Comparison of ENCODE assay signal across 1 cellular context in genomic region chr10:32980558-32981468, GRCh38.
TF ChIP-seq lines count a peak whose summit lies in the region.

No MANE protein-coding gene starts in this region.

TF ChIP-seq in K562, 482 proteins besides CTCF, POLR2A, EP300 and RAD21 (continued from another document and continues in another):
- TF ChIP-seq NBN (IDR thresholded peaks at IDR 0.05; ENCODE audit: low read depth) (peak; percentile 79), ZBTB40 (IDR thresholded peaks at IDR 0.05) (peak; percentile 84), ZBTB40 (CRISPR knock-in tag; IDR thresholded peaks at IDR 0.05) (no peak), ATF3 (IDR thresholded peaks at IDR 0.05) (peak; percentile 91), ATF3 (CRISPR knock-in tag; conservative IDR thresholded peaks at IDR 0.05) (peak; percentile 36; the same call in 1 of the 2 replicates), ZNF507 (tag; conservative IDR thresholded peaks at IDR 0.05) (no peak), ZKSCAN8 (CRISPR knock-in tag; IDR thresholded peaks at IDR 0.05) (no peak), ZBTB34 (CRISPR knock-in tag; IDR thresholded peaks at IDR 0.05) (no peak), EWSR1 (IDR thresholded peaks at IDR 0.05; ENCODE audit: borderline replicate concordance, low read depth, partially characterized antibody) (no peak), NCOA1 (IDR thresholded peaks at IDR 0.05; ENCODE audit: low read depth) (peak; percentile 84), KAT2B (IDR thresholded peaks at IDR 0.05; ENCODE audit: low read depth, low read length) (no peak), GABPB1 (CRISPR knock-in tag; IDR thresholded peaks at IDR 0.05) (peak; percentile 94), ZNF175 (CRISPR knock-in tag; IDR thresholded peaks at IDR 0.05; ENCODE audit: low read depth) (0 out of 2 replicates have a peak, but pooled peaks have one; percentile 51), ZNF655 (CRISPR knock-in tag; IDR thresholded peaks at IDR 0.05) (no peak), ZMIZ1 (IDR thresholded peaks at IDR 0.05; ENCODE audit: low read depth in 2 of 2, low read length in 2 of 2) (no peak), USF1 (CRISPR knock-in tag; IDR thresholded peaks at IDR 0.05) (peak; percentile 98), ZNF318 (IDR thresholded peaks at IDR 0.05; ENCODE audit: borderline replicate concordance in 1 of 2, low read depth in 1 of 2) (peak in 1 of 2 experiments; percentile 65; a peak in 1 of 4 replicates), ZKSCAN3 (CRISPR knock-in tag; IDR thresholded peaks at IDR 0.05) (no peak), MECOM (CRISPR knock-in tag; IDR thresholded peaks at IDR 0.05) (0 out of 2 replicates have a peak, but pooled peaks have one; percentile 6), RNF2 (IDR thresholded peaks at IDR 0.05) (peak; percentile 73; the same call in 1 of the 2 replicates), ZNF511 (CRISPR knock-in tag; IDR thresholded peaks at IDR 0.05) (peak; percentile 46; the same call in 1 of the 2 replicates), DPF2 (IDR thresholded peaks at IDR 0.05) (peak; percentile 81), ZC3H11A (IDR thresholded peaks at IDR 0.05; ENCODE audit: low read depth, low read length) (no peak), RBM39 (optimal IDR thresholded peaks at IDR 0.05; ENCODE audit: low read depth, low read length) (no peak), ILK (tag; IDR thresholded peaks at IDR 0.05; ENCODE audit: borderline replicate concordance, low read depth) (no peak), NCOA4 (IDR thresholded peaks at IDR 0.05; ENCODE audit: partially characterized antibody) (no peak), MCM2 (IDR thresholded peaks at IDR 0.05; ENCODE audit: low read depth) (no peak)
